ENCODE assay signal across 8 cellular contexts in the genomic region with DNA sequence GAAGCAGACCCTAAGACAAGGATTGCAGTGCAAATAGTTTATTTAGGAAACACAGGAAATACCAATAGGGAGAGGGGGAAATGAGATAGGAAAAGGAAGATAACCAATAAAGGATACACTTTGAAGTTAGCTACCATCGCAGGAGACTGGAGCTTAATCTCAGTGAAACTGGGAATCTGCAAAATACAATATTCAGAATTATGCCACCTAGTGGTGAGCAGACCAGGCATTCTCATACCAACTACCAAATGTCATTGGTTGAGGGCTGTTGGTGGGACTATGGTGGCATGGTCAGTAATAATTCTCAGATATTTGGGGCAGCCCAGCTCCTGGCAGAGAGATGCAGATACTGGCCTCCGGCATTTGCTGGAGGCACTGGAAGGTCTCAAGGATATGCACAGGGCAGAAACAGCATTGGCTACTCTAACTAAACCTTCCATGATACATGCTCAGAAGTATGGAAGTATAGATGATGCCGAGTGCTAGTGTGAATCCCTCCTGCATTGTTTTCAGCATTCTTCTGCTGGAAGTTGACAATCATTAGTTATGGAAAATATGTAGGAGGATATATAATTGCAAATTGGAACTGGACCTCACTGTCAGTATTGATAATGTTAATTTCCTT. TPM values are rescaled to one million over a fixed set of nuclear protein-coding genes. Genes with fewer than 3 reads are reported as not detected.
DNase-seq lines count a peak whose midpoint lies in the region; ATAC-seq and TF ChIP-seq lines count a peak whose summit lies in the region.

No MANE protein-coding gene starts in this region.

- no peak overlapping the region for H3K9ac ChIP-seq in colonic mucosa (ENCODE audit: low read depth in 2 of 2, low read length in 2 of 2)

- peak; percentile 59 for DNase-seq in AG08395 (ENCODE audit: low spot score)
- DNase-seq in EL = peak; percentile 31
- peak; percentile 4 for DNase-seq in NCI-H82 treated with DMSO at 0.1 percent for 48 hours (lab: John Stamatoyannopoulos, UW; ENCODE audit: unreplicated experiment)
- no peak for DNase-seq in colonic mucosa
- peak; percentile 33 for DNase-seq in myocyte (ENCODE audit: low read depth)
- DNase-seq in epidermal melanocyte (ENCODE audit: insufficient read length, low spot score) = no peak
- DNase-seq in GM19238 (ENCODE audit: insufficient read length, low spot score) = no peak

- peak; percentile 64 for TF ChIP-seq CTCF in colonic mucosa (IDR thresholded peaks at IDR 0.05)

- no peaks in the 10 kb centered on the region for H3K9me3 ChIP-seq in colonic mucosa

- no peak overlapping the region for H3K4me3 ChIP-seq in colonic mucosa

- H3K36me3 ChIP-seq in colonic mucosa = no peaks in the 10 kb centered on the region

- no peak for ATAC-seq in HG02798 (IDR thresholded peaks at IDR 0.05; ENCODE audit: poor library complexity, unreplicated experiment)

- H3K4me1 ChIP-seq in colonic mucosa = no peaks in the 10 kb centered on the region

- intact Hi-C loops in colonic mucosa (cut with DNase I) = no loop called here

- no peak overlapping the region for H3K27ac ChIP-seq in colonic mucosa

- H3K27me3 ChIP-seq in colonic mucosa = no peaks in the 10 kb centered on the region

RNA-seq across cellular contexts. Expression of a gene that starts 11.8 kb away (rescaled TPM):
- total RNA-seq in colonic mucosa (1 to 10 TPM; 1.4 to 1.9 TPM), myocyte (3.3 and 4.1 TPM in 2 replicates)
- 1.8 TPM for polyA plus RNA-seq in myocyte (2012)

RNA-seq across cellular contexts. Expression of a gene that starts 38.6 kb away (rescaled TPM):
- total RNA-seq in colonic mucosa (1 to 10 TPM; 2.1 to 2.7 TPM), myocyte (1.8 and 2.4 TPM in 2 replicates)
- 1.5 TPM for polyA plus RNA-seq in myocyte (2012)

Comparison
In these comparisons a context has a peak if more than half of its experiments do, and no peak if none do; other contexts are left out.
1. DNase-seq: peak in AG08395 (single experiment), EL (single experiment), NCI-H82 treated with DMSO at 0.1 percent for 48 hours (single experiment) and myocyte (single experiment); none in colonic mucosa (single experiment), epidermal melanocyte (single experiment) and GM19238 (single experiment).